In the genomic region with DNA sequence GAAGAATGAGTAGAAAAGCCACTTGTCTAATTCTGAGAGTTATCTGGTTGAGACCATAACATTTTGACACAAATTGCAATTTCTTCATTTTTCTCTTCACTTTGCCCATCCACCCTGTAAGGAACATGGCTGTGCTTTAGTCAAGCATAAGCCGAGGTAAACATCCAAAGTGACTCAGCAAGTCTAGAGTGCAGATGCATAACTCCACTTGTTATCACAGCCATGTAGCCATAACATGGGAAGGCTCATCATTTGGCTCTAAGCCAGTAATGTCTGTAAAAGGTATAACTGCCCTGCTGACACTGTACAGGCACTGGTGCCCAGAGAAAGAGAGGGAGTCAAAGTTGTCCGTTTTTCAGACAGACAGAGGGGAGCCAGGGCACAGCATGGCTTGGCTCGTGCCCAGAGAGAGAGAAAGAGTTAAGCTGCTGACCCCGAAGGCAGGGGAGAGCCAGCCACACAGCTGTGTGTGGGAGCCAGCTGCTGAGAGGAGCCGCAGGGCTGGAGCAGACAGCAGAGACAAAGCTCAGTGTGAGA, we compare ENCODE assay signal across 1 cellular context.
TF ChIP-seq lines count a peak whose summit lies in the region.

No MANE protein-coding gene starts in this region.

TF ChIP-seq in K562, 482 proteins besides CTCF, POLR2A, EP300 and RAD21 (continued from another document and continues in another):
- TF ChIP-seq, protein P1, sequence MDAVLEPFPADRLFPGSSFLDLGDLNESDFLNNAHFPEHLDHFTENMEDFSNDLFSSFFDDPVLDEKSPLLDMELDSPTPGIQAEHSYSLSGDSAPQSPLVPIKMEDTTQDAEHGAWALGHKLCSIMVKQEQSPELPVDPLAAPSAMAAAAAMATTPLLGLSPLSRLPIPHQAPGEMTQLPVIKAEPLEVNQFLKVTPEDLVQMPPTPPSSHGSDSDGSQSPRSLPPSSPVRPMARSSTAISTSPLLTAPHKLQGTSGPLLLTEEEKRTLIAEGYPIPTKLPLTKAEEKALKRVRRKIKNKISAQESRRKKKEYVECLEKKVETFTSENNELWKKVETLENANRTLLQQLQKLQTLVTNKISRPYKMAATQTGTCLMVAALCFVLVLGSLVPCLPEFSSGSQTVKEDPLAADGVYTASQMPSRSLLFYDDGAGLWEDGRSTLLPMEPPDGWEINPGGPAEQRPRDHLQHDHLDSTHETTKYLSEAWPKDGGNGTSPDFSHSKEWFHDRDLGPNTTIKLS (IDR thresholded peaks at IDR 0.05; ENCODE audit: borderline replicate concordance, low read depth) = no peak
- TF ChIP-seq, protein P2, sequence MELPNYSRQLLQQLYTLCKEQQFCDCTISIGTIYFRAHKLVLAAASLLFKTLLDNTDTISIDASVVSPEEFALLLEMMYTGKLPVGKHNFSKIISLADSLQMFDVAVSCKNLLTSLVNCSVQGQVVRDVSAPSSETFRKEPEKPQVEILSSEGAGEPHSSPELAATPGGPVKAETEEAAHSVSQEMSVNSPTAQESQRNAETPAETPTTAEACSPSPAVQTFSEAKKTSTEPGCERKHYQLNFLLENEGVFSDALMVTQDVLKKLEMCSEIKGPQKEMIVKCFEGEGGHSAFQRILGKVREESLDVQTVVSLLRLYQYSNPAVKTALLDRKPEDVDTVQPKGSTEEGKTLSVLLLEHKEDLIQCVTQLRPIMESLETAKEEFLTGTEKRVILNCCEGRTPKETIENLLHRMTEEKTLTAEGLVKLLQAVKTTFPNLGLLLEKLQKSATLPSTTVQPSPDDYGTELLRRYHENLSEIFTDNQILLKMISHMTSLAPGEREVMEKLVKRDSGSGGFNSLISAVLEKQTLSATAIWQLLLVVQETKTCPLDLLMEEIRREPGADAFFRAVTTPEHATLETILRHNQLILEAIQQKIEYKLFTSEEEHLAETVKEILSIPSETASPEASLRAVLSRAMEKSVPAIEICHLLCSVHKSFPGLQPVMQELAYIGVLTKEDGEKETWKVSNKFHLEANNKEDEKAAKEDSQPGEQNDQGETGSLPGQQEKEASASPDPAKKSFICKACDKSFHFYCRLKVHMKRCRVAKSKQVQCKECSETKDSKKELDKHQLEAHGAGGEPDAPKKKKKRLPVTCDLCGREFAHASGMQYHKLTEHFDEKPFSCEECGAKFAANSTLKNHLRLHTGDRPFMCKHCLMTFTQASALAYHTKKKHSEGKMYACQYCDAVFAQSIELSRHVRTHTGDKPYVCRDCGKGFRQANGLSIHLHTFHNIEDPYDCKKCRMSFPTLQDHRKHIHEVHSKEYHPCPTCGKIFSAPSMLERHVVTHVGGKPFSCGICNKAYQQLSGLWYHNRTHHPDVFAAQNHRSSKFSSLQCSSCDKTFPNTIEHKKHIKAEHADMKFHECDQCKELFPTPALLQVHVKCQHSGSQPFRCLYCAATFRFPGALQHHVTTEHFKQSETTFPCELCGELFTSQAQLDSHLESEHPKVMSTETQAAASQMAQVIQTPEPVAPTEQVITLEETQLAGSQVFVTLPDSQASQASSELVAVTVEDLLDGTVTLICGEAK (IDR thresholded peaks at IDR 0.05) = no peak
- TF ChIP-seq, protein P2 (CRISPR knock-in tag; IDR thresholded peaks at IDR 0.05) = no peak
- no peak for TF ChIP-seq ZFPM2 (CRISPR knock-in tag; IDR thresholded peaks at IDR 0.05)
- TF ChIP-seq, protein P3, sequence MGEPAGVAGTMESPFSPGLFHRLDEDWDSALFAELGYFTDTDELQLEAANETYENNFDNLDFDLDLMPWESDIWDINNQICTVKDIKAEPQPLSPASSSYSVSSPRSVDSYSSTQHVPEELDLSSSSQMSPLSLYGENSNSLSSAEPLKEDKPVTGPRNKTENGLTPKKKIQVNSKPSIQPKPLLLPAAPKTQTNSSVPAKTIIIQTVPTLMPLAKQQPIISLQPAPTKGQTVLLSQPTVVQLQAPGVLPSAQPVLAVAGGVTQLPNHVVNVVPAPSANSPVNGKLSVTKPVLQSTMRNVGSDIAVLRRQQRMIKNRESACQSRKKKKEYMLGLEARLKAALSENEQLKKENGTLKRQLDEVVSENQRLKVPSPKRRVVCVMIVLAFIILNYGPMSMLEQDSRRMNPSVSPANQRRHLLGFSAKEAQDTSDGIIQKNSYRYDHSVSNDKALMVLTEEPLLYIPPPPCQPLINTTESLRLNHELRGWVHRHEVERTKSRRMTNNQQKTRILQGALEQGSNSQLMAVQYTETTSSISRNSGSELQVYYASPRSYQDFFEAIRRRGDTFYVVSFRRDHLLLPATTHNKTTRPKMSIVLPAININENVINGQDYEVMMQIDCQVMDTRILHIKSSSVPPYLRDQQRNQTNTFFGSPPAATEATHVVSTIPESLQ (CRISPR knock-in tag; IDR thresholded peaks at IDR 0.05) = no peak
- TF ChIP-seq, protein P4, sequence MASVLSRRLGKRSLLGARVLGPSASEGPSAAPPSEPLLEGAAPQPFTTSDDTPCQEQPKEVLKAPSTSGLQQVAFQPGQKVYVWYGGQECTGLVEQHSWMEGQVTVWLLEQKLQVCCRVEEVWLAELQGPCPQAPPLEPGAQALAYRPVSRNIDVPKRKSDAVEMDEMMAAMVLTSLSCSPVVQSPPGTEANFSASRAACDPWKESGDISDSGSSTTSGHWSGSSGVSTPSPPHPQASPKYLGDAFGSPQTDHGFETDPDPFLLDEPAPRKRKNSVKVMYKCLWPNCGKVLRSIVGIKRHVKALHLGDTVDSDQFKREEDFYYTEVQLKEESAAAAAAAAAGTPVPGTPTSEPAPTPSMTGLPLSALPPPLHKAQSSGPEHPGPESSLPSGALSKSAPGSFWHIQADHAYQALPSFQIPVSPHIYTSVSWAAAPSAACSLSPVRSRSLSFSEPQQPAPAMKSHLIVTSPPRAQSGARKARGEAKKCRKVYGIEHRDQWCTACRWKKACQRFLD (CRISPR knock-in tag; IDR thresholded peaks at IDR 0.05) = peak; percentile 98
- TF ChIP-seq ETV6 (IDR thresholded peaks at IDR 0.05; ENCODE audit: borderline replicate concordance in 1 of 2, low read depth in 2 of 2, low read length in 1 of 2) = no peak
- no peak for TF ChIP-seq ETV6 (CRISPR knock-in tag; IDR thresholded peaks at IDR 0.05; ENCODE audit: borderline replicate concordance)
- peak; percentile 74 for TF ChIP-seq SMARCA4 (IDR thresholded peaks at IDR 0.05)
- no peak for TF ChIP-seq CHD2 (IDR thresholded peaks at IDR 0.05; ENCODE audit: low read depth, low read length)
- no peak for TF ChIP-seq GTF2F1 (IDR thresholded peaks at IDR 0.05; ENCODE audit: low read depth, low read length)
- peak; percentile 89 for TF ChIP-seq ZKSCAN8 (CRISPR knock-in tag; IDR thresholded peaks at IDR 0.05)
- peak; percentile 16; the same call in 1 of the 2 replicates for TF ChIP-seq EHMT2 (IDR thresholded peaks at IDR 0.05)
- TF ChIP-seq, protein P5, sequence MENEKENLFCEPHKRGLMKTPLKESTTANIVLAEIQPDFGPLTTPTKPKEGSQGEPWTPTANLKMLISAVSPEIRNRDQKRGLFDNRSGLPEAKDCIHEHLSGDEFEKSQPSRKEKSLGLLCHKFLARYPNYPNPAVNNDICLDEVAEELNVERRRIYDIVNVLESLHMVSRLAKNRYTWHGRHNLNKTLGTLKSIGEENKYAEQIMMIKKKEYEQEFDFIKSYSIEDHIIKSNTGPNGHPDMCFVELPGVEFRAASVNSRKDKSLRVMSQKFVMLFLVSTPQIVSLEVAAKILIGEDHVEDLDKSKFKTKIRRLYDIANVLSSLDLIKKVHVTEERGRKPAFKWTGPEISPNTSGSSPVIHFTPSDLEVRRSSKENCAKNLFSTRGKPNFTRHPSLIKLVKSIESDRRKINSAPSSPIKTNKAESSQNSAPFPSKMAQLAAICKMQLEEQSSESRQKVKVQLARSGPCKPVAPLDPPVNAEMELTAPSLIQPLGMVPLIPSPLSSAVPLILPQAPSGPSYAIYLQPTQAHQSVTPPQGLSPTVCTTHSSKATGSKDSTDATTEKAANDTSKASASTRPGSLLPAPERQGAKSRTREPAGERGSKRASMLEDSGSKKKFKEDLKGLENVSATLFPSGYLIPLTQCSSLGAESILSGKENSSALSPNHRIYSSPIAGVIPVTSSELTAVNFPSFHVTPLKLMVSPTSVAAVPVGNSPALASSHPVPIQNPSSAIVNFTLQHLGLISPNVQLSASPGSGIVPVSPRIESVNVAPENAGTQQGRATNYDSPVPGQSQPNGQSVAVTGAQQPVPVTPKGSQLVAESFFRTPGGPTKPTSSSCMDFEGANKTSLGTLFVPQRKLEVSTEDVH (IDR thresholded peaks at IDR 0.05; ENCODE audit: low read depth, partially characterized antibody) = no peak
- TF ChIP-seq, protein P6, sequence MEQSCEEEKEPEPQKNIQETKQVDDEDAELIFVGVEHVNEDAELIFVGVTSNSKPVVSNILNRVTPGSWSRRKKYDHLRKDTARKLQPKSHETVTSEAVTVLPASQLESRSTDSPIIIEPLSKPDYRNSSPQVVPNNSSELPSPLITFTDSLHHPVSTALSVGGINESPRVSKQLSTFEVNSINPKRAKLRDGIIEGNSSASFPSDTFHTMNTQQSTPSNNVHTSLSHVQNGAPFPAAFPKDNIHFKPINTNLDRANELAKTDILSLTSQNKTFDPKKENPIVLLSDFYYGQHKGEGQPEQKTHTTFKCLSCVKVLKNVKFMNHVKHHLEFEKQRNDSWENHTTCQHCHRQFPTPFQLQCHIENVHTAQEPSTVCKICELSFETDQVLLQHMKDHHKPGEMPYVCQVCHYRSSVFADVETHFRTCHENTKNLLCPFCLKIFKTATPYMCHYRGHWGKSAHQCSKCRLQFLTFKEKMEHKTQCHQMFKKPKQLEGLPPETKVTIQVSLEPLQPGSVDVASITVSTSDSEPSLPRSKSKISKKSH (CRISPR knock-in tag; IDR thresholded peaks at IDR 0.05) = no peak
- TF ChIP-seq MTA2 (IDR thresholded peaks at IDR 0.05; ENCODE audit: low read depth) = no peak
- peak; percentile 26; the same call in 1 of the 2 replicates for TF ChIP-seq SMARCC2 (IDR thresholded peaks at IDR 0.05; ENCODE audit: low read depth)
- peak in 1 of 2 experiments; percentile 71; a peak in 2 of 4 replicates for TF ChIP-seq TBL1XR1 (IDR thresholded peaks at IDR 0.05; ENCODE audit: low read length in 2 of 2)
- TF ChIP-seq CBFA2T3 (IDR thresholded peaks at IDR 0.05) = peak; percentile 71
- no peak for TF ChIP-seq FOXK1 (CRISPR knock-in tag; IDR thresholded peaks at IDR 0.05; ENCODE audit: borderline replicate concordance)
- TF ChIP-seq CHCHD3 (CRISPR knock-in tag; IDR thresholded peaks at IDR 0.05) = no peak
- TF ChIP-seq SRSF3 (IDR thresholded peaks at IDR 0.05; ENCODE audit: insufficient read depth, low read length) = no peak
- TF ChIP-seq, protein P7, sequence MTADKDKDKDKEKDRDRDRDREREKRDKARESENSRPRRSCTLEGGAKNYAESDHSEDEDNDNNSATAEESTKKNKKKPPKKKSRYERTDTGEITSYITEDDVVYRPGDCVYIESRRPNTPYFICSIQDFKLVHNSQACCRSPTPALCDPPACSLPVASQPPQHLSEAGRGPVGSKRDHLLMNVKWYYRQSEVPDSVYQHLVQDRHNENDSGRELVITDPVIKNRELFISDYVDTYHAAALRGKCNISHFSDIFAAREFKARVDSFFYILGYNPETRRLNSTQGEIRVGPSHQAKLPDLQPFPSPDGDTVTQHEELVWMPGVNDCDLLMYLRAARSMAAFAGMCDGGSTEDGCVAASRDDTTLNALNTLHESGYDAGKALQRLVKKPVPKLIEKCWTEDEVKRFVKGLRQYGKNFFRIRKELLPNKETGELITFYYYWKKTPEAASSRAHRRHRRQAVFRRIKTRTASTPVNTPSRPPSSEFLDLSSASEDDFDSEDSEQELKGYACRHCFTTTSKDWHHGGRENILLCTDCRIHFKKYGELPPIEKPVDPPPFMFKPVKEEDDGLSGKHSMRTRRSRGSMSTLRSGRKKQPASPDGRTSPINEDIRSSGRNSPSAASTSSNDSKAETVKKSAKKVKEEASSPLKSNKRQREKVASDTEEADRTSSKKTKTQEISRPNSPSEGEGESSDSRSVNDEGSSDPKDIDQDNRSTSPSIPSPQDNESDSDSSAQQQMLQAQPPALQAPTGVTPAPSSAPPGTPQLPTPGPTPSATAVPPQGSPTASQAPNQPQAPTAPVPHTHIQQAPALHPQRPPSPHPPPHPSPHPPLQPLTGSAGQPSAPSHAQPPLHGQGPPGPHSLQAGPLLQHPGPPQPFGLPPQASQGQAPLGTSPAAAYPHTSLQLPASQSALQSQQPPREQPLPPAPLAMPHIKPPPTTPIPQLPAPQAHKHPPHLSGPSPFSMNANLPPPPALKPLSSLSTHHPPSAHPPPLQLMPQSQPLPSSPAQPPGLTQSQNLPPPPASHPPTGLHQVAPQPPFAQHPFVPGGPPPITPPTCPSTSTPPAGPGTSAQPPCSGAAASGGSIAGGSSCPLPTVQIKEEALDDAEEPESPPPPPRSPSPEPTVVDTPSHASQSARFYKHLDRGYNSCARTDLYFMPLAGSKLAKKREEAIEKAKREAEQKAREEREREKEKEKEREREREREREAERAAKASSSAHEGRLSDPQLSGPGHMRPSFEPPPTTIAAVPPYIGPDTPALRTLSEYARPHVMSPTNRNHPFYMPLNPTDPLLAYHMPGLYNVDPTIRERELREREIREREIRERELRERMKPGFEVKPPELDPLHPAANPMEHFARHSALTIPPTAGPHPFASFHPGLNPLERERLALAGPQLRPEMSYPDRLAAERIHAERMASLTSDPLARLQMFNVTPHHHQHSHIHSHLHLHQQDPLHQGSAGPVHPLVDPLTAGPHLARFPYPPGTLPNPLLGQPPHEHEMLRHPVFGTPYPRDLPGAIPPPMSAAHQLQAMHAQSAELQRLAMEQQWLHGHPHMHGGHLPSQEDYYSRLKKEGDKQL (CRISPR knock-in tag; IDR thresholded peaks at IDR 0.05; ENCODE audit: borderline replicate concordance) = no peak
- TF ChIP-seq ZNF699 (CRISPR knock-in tag; IDR thresholded peaks at IDR 0.05; ENCODE audit: insufficient replicate concordance) = no peak
- peak; percentile 30; the same call in 1 of the 2 replicates for TF ChIP-seq ZSCAN32 (CRISPR knock-in tag; IDR thresholded peaks at IDR 0.05)
